In genomic region chr2:120858764-120859525, GRCh38 we compare ENCODE assay signal across 23 cellular contexts.
DNase-seq lines count a peak whose midpoint lies in the region; ATAC-seq and TF ChIP-seq lines count a peak whose summit lies in the region.
"Had no signal": no experiment of that assay in that cellular context is flagged by ENCODE, and none has a peak within 500 bp of the region (broad histone marks: within the 10 kb centered on the region; RNA-seq: fewer than 3 reads in every experiment).

No MANE protein-coding gene starts in this region.

- H3K36me3 ChIP-seq in HUES48 (ENCODE audit: control insufficient read depth, insufficient read depth, low read length) = no peaks in the 10 kb centered on the region
- no peaks in the 10 kb centered on the region for H3K36me3 ChIP-seq in RWPE2 (ENCODE audit: low read depth)
- H3K36me3 ChIP-seq: ascending aorta, suprapubic skin, vagina had no signal

- H3K27me3 ChIP-seq in HUES48 (ENCODE audit: control insufficient read depth, insufficient read depth, low read length) (no peaks in the 10 kb centered on the region), RWPE2 (ENCODE audit: insufficient read depth, poor library complexity, severe bottlenecking) (no peaks in the 10 kb centered on the region)
- H3K27me3 ChIP-seq: ascending aorta, suprapubic skin, vagina had no signal

- H3K9me3 ChIP-seq in HUES48 (ENCODE audit: control insufficient read depth, insufficient read depth, low read length) (no peaks in the 10 kb centered on the region), RWPE2 (ENCODE audit: severe bottlenecking) (no peaks in the 10 kb centered on the region)
- H3K9me3 ChIP-seq: ascending aorta, suprapubic skin, vagina had no signal

- no peak for TF ChIP-seq CTCF in RWPE2 (IDR thresholded peaks at IDR 0.05; ENCODE audit: poor library complexity, severe bottlenecking)

- H3K4me3 ChIP-seq in HUES48 (ENCODE audit: low read depth, low read length) (no peak overlapping the region), RWPE2 (ENCODE audit: severe bottlenecking) (no peak overlapping the region)
- H3K4me3 ChIP-seq: ascending aorta, suprapubic skin, vagina had no signal

- intact Hi-C loops in posterior vena cava (cut with DNase I) = no loop called here

- peak overlapping the region; percentile 60 for H3K27ac ChIP-seq in HUES48 (ENCODE audit: low read depth, low read length)
- H3K27ac ChIP-seq in RWPE2 (ENCODE audit: poor library complexity, severe bottlenecking) = no peak overlapping the region
- H3K27ac ChIP-seq: ascending aorta, suprapubic skin, vagina had no signal

- H3K9ac ChIP-seq in HUES48 (ENCODE audit: low read depth, low read length) = no peak overlapping the region

- H3K4me1 ChIP-seq in HUES48 (ENCODE audit: control insufficient read depth, insufficient read depth, low read length) (peaks cover 27% of the 10 kb centered on the region), RWPE2 (ENCODE audit: insufficient read depth, poor library complexity, severe bottlenecking) (peaks cover 5% of the 10 kb centered on the region)

- DNase-seq in RWPE2 (ENCODE audit: low spot score) = peak; percentile 11
- peak; percentile 78 for DNase-seq in iPS-NIHi11 (ENCODE audit: low spot score)
- DNase-seq in posterior vena cava (ENCODE audit: low spot score) = peak; percentile 75
- DNase-seq in GM03348 (ENCODE audit: low spot score) = no peak
- no peak for DNase-seq in OCI-M1 (lab: John Stamatoyannopoulos, UW)
- DNase-seq in activated naive CD4-positive, alpha-beta T cell (lab: John Stamatoyannopoulos, UW) = no peak
- DNase-seq: activated CD4-positive, CD25-positive, alpha-beta regulatory T cell treated with anti-CD3 and anti-CD28 coated beads, Interleukin-2, amount 50 U/mL, for 72 hours; CD4-positive, CD25-positive, alpha-beta regulatory T cell; cerebellar nuclear complex; effector CD4-positive, alpha-beta T cell; Kasumi-1; mesenchymal stem cell; naive thymus-derived CD8-positive, alpha-beta T cell; NCI-H187 treated with DMSO at 0.1 percent for 48 hours; NCI-H82; Right ventricle myocardium superior; stimulated activated CD4-positive, alpha-beta T cell treated with anti-CD3 and anti-CD28 coated beads, Interleukin-1b, Interleukin-23, amount 100 ng/mL, for 48 hours had no signal

- no peak for ATAC-seq in RWPE2 (ENCODE audit: low read depth)
- ATAC-seq: HCT116; naive thymus-derived CD8-positive, alpha-beta T cell; stimulated activated memory B cell treated with anti-CD40 and anti-IgM and Interleukin-4, amounts not matched to agents 10 μg/mL and 1 μg/mL and 100 μg/mL, for 72 hours had no signal

Comparison
In these comparisons a context has a peak if more than half of its experiments do, and no peak if none do; other contexts are left out.
1. DNase-seq: peak in RWPE2 (single experiment), iPS-NIHi11 (single experiment) and posterior vena cava (single experiment); none in GM03348 (single experiment), OCI-M1 (single experiment) and activated naive CD4-positive, alpha-beta T cell (0 of 4).